Comparison of ENCODE assay signal across 18 cellular contexts in the genomic region with DNA sequence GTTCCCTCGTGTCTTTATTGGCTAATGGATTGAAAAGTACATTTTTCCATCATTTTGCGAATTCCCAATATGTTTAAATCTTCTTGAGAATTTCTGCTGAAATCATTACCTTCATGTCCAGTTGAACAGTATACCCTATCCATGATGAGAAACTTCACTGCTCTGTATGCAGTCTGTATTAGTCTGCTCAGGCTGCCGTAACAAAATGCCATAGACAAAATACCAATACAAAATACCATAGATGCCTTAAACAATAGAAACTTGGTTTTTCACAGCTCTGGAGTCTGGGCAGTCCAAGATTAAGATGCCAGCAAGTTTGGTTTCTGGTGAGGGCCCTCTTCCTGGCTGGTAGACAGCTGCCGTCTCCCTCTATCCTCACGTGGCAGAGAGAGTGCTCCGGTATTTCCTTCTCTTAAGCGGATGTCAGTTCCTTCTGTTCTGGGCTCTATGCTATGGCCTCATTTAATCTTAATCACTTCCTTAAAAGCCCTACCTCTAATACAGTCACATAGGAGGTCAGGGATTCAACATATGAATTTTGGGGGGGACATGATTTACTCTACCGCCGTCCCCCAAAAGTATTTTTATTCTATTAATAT. TPM values are rescaled to one million over a fixed set of nuclear protein-coding genes. Genes with fewer than 3 reads are reported as not detected.
DNase-seq lines count a peak whose midpoint lies in the region; ATAC-seq and TF ChIP-seq lines count a peak whose summit lies in the region.
"Had no signal": no experiment of that assay in that cellular context is flagged by ENCODE, and none has a peak within 500 bp of the region (broad histone marks: within the 10 kb centered on the region; RNA-seq: fewer than 3 reads in every experiment).

No MANE protein-coding gene starts in this region.

- H3K9me3 ChIP-seq in endodermal cell (ENCODE audit: control insufficient read depth, low read length): peaks cover 22% of the 10 kb centered on the region
- H3K9me3 ChIP-seq: SJSA1 had no signal

- H3K36me3 ChIP-seq in endodermal cell (ENCODE audit: control insufficient read depth, insufficient read depth, low read length): peaks cover 40% of the 10 kb centered on the region
- H3K36me3 ChIP-seq: SJSA1 had no signal

- H3K4me3 Mint-ChIP-seq in endodermal cell: no peak overlapping the region

- H3K9ac ChIP-seq in endodermal cell (ENCODE audit: extremely low read depth, low read length, poor library complexity, severe bottlenecking): no peak overlapping the region

- 87 to 96% methylated on average over 6 to 7 of the region's 9 CpGs for WGBS in endodermal cell (ENCODE audit: insufficient coverage in 1 of 2, insufficient read length in 1 of 2), 2 experiments

- peak overlapping the region; percentile 31 for H3K4me3 ChIP-seq in endodermal cell (ENCODE audit: low read length)
- H3K4me3 ChIP-seq: SJSA1 had no signal

- no peaks in the 10 kb centered on the region for H3K27me3 ChIP-seq in endodermal cell (ENCODE audit: control insufficient read depth, insufficient read depth, low read length, poor library complexity, severe bottlenecking)
- H3K27me3 ChIP-seq: SJSA1 had no signal

- peaks cover 4% of the 10 kb centered on the region for H3K9me3 Mint-ChIP-seq in endodermal cell

- H3K4me1 ChIP-seq in endodermal cell (ENCODE audit: control insufficient read depth, insufficient read depth, low read length): peaks cover 5% of the 10 kb centered on the region
- H3K4me1 ChIP-seq: SJSA1 had no signal

- H3K4me1 Mint-ChIP-seq in endodermal cell: peaks cover 30% of the 10 kb centered on the region

- peak; percentile 52 for ATAC-seq in left ventricle myocardium superior
- no peak for ATAC-seq in GM18519 (IDR thresholded peaks at IDR 0.05; ENCODE audit: low FRiP score, unreplicated experiment)
- ATAC-seq in GM19035 (IDR thresholded peaks at IDR 0.05; ENCODE audit: unreplicated experiment): no peak
- ATAC-seq: HCT116 had no signal

- H3K27me3 Mint-ChIP-seq in endodermal cell (ENCODE audit: insufficient read depth): no peaks in the 10 kb centered on the region

- H3K27ac ChIP-seq in endodermal cell (ENCODE audit: low read depth, low read length): no peak overlapping the region
- H3K27ac ChIP-seq: C4-2B, SJSA1 had no signal

- intact Hi-C loops in left ventricle myocardium superior (cut with micrococcal nuclease) (no loop called here), cardiac septum (cut with DNase I) (no loop called here)

- no peak overlapping the region for H3K27ac Mint-ChIP-seq in endodermal cell

- peaks cover 48% of the 10 kb centered on the region for H3K36me3 Mint-ChIP-seq in endodermal cell (ENCODE audit: low read depth)

- TF ChIP-seq CTCF in endodermal cell (conservative IDR thresholded peaks at IDR 0.05): no peak

- DNase-seq in left ventricle myocardium superior (no peak), cardiac septum (ENCODE audit: low spot score) (no peak), NOMO-1 treated with dmso at 0.1 percent for 144 hours (lab: John Stamatoyannopoulos, UW; ENCODE audit: unreplicated experiment) (peak; percentile 23), endodermal cell (no peak), SW480 (ENCODE audit: low spot score) (no peak)
- no peak for DNase-seq in effector CD4-positive, alpha-beta T cell
- DNase-seq: COR-L47, KG1, NCI-H1092 treated with DMSO at 0.1 percent for 48 hours, NCI-H2081 treated with DMSO at 0.1 percent for 48 hours, NCI-H510A treated with DMSO at 0.1 percent for 48 hours, NCI-H82, OCI-M1 had no signal

RNA-seq across cellular contexts. Expression of a gene that starts 27.0 kb away (rescaled TPM):
- 27.1 TPM for total RNA-seq in left ventricle myocardium superior
- total RNA-seq in cardiac septum: 23.8 TPM
- total RNA-seq in endodermal cell: 10 to 100 TPM; 60.5 to 84.3 TPM
- 77.2 TPM for polyA plus RNA-seq in endodermal cell (2013, experiment 1 of 2)
- polyA plus RNA-seq in endodermal cell (2013, experiment 2 of 2): 70.4 TPM
